ENCODE assay signal across 34 cellular contexts in genomic region chr9:117625154-117625553, GRCh38.
"Had no signal": no experiment of that assay in that cellular context is flagged by ENCODE, and none has a peak within 500 bp of the region (broad histone marks: within the 10 kb centered on the region; RNA-seq: fewer than 3 reads in every experiment).

No MANE protein-coding gene starts in this region.

- H3K27me3 ChIP-seq: adrenal gland, ascending aorta, body of pancreas, brain microvascular endothelial cell, breast epithelium, cardiac muscle cell had no signal

- H3K4me1 ChIP-seq: adrenal gland, ascending aorta, body of pancreas, breast epithelium had no signal

- H3K27ac ChIP-seq: adrenal gland, ascending aorta, body of pancreas, brain microvascular endothelial cell, breast epithelium, cardiac muscle cell had no signal

- FAIRE-seq: astrocyte, bronchial epithelial cell had no signal

- H3K36me3 ChIP-seq: adrenal gland, ascending aorta, brain microvascular endothelial cell, breast epithelium, cardiac muscle cell had no signal

- H3K4me3 ChIP-seq: adrenal gland, ascending aorta, body of pancreas, breast epithelium, cardiac muscle cell had no signal

- ATAC-seq: activated naive CD4-positive, alpha-beta T cell treated with anti-CD3 and anti-CD28 coated beads, Interleukin-2, amount 50 U/mL, for 72 hours; activated naive CD8-positive, alpha-beta T cell treated with anti-CD3 and anti-CD28 coated beads, Interleukin-2, amount 50 U/mL, for 24 hours; activated T-cell treated with anti-CD3 and anti-CD28 coated beads, Interleukin-2, amount 50 U/mL, for 4 hours; activated T-cell treated with anti-CD3 and anti-CD28 coated beads, Interleukin-2, amount 50 U/mL, for 72 hours; activated T-helper 17 cell treated with anti-CD3 and anti-CD28 coated beads, Interleukin-2, amount 50 U/mL, for 72 hours; body of pancreas had no signal

- H3K9me3 ChIP-seq: adrenal gland had no signal

- DNase-seq: activated effector memory CD4-positive, alpha-beta T cell treated with anti-CD3 and anti-CD28 coated beads, Interleukin-2, amount 50 U/mL, for 16 hours; activated effector memory CD4-positive, alpha-beta T cell treated with Interleukin-2 at 50 U/mL for 16 hours; activated gamma-delta T cell; activated gamma-delta T cell treated with Interleukin-2 at 50 U/mL for 16 hours; activated naive CD4-positive, alpha-beta T cell; activated naive CD4-positive, alpha-beta T cell treated with anti-CD3 and anti-CD28 coated beads for 36 hours; activated naive CD4-positive, alpha-beta T cell treated with anti-CD3 and anti-CD28 coated beads, Interleukin-2, amount 10 ng/mL, durations not matched to agents 7 days and 5 days; activated naive CD4-positive, alpha-beta T cell treated with anti-CD3 and anti-CD28 coated beads, Interleukin-2, amount 50 U/mL, for 16 hours; activated naive CD4-positive, alpha-beta T cell treated with Interleukin-2 at 50 U/mL for 16 hours; activated naive CD8-positive, alpha-beta T cell treated with anti-CD3 and anti-CD28 coated beads for 36 hours; activated naive CD8-positive, alpha-beta T cell treated with anti-CD3 and anti-CD28 coated beads, Interleukin-2, amount 10 ng/mL, durations not matched to agents 7 days and 5 days; activated naive CD8-positive, alpha-beta T cell treated with anti-CD3 and anti-CD28 coated beads, Interleukin-2, amount 50 U/mL, for 24 hours; activated T-cell treated with anti-CD3 and anti-CD28 coated beads, Interleukin-2, amount 50 U/mL, for 1 hour; activated T-cell treated with anti-CD3 and anti-CD28 coated beads, Interleukin-2, amount 50 U/mL, for 24 hours; activated T-cell treated with anti-CD3 and anti-CD28 coated beads, Interleukin-2, amount 50 U/mL, for 4 hours; activated T-cell treated with anti-CD3 and anti-CD28 coated beads, Interleukin-2, amount 50 U/mL, for 48 hours; activated T-cell treated with anti-CD3 and anti-CD28 coated beads, Interleukin-2, amount 50 U/mL, for 72 hours; adrenal gland; amniotic stem cell; amygdala; anterior cingulate cortex; aorta; body of pancreas; brain microvascular endothelial cell; caudate nucleus; central memory CD4-positive, alpha-beta T cell; cerebellar nuclear complex had no signal
